In the genomic region with DNA sequence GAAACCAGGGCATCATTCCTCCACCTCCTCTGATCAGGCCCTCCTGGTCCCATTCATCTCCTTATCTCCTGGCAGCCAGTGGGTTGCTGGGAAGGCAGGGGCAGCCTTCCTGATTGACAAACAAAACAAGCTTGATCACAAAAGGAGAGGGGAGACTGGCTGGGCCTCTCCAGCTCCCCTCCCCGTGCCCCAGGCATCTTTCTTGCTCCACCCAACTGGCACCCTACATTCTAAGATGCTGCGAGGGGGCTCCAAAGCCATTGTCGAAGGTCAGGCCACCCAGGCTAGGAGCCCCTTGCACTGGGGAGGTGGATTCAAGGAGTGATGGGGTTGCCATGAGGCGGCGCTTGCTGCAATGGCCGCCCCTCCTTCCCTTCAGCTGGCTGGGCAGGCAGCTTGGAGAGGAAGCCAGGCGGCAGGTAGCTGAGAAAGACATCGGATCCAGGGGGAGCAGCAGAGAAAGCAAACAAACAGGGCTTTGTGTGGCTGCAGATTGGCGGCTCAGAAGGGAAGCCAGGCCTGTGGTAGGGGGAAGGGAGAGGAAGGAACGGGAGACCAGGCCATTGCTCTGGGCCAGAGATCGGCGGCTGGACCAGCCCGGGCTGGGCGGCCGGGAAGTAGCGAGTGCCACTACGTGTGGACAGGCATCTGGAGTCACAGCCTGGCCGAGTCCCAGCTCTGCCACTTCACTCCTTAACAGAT, we compare ENCODE assay signal across 8 cellular contexts. TPM values are rescaled to one million over a fixed set of nuclear protein-coding genes. Genes with fewer than 3 reads are reported as not detected.
DNase-seq lines count a peak whose midpoint lies in the region; ATAC-seq and TF ChIP-seq lines count a peak whose summit lies in the region.

No MANE protein-coding gene starts in this region.

- no peaks in the 10 kb centered on the region for H3K36me3 ChIP-seq in mammary epithelial cell (ENCODE audit: insufficient read depth, low read length)
- no peaks in the 10 kb centered on the region for H3K36me3 ChIP-seq in right lobe of liver
- no peaks in the 10 kb centered on the region for H3K36me3 ChIP-seq in testis (ENCODE audit: low read depth, missing control alignments)

- intact Hi-C loops in mammary epithelial cell (cut with micrococcal nuclease) (loop anchor here (2.0 to 5.0 kb wide), 2 partner anchors 35 to 144 kb away; a partner anchor contains a TSS), right lobe of liver (cut with DNase I) (no loop called here), testis (cut with DNase I; ENCODE audit: low total_unique reads) (no loop called here)

- H3K9me3 Mint-ChIP-seq in stimulated activated naive CD8-positive, alpha-beta T cell treated with anti-CD3 and anti-CD28 coated beads, Interleukin-15, Interleukin-2, amounts not matched to agents 100 ng/mL and 50 ng/mL, for 24 hours: no peaks in the 10 kb centered on the region

- H3K4me3 ChIP-seq in mammary epithelial cell (replicated peaks in 1 of 3; ENCODE audit: insufficient read depth in 1 of 3, low read depth in 2 of 3, low read length in 3 of 3) (peak overlapping the region in 2 of 3 experiments; percentile 13 to 57), right lobe of liver (peak overlapping the region in 2 of 3 donors; percentile 64 to 77), testis (peak overlapping the region in 1 of 2 donors; percentile 73)

- peak overlapping the region; percentile 67 for H3K9ac ChIP-seq in mammary epithelial cell (ENCODE audit: insufficient read depth, low read length)

- 2% methylated on average over 9 of the region's 18 CpGs for WGBS in mammary epithelial cell (ENCODE audit: low coverage, missing lambda C conversion rate)
- WGBS in right lobe of liver (ENCODE audit: insufficient coverage, low coverage, low lambda C conversion rate, missing lambda C conversion rate): 15% methylated on average over 9 of the region's 18 CpGs
- 30 to 37% methylated on average over 14 to 18 of the region's 18 CpGs for WGBS in testis, 2 donors

- H3K4me3 Mint-ChIP-seq in stimulated activated naive CD8-positive, alpha-beta T cell treated with anti-CD3 and anti-CD28 coated beads, Interleukin-15, Interleukin-2, amounts not matched to agents 100 ng/mL and 50 ng/mL, for 24 hours: peak overlapping the region; percentile 71

- ATAC-seq in stimulated activated naive CD8-positive, alpha-beta T cell treated with anti-CD3 and anti-CD28 coated beads, Interleukin-15, Interleukin-2, amounts not matched to agents 100 U/mL and 50 U/mL, for 24 hours: no peak
- peak; percentile 45 to 66 (median 51) for ATAC-seq in right lobe of liver
- no peak for ATAC-seq in GM21423 (IDR thresholded peaks at IDR 0.05; ENCODE audit: unreplicated experiment)

- no peaks in the 10 kb centered on the region for H3K36me3 Mint-ChIP-seq in stimulated activated naive CD8-positive, alpha-beta T cell treated with anti-CD3 and anti-CD28 coated beads, Interleukin-15, Interleukin-2, amounts not matched to agents 100 ng/mL and 50 ng/mL, for 24 hours (ENCODE audit: low read depth)

- no peak overlapping the region for H2AFZ ChIP-seq in mammary epithelial cell (ENCODE audit: low read depth, low read length)

- H3K4me1 Mint-ChIP-seq in stimulated activated naive CD8-positive, alpha-beta T cell treated with anti-CD3 and anti-CD28 coated beads, Interleukin-15, Interleukin-2, amounts not matched to agents 100 ng/mL and 50 ng/mL, for 24 hours (ENCODE audit: low read depth): peaks cover 76% of the 10 kb centered on the region

- H3K4me1 ChIP-seq in mammary epithelial cell (ENCODE audit: insufficient read depth, low read length) (peaks cover 77% of the 10 kb centered on the region), right lobe of liver (peaks cover 0 to 50% (median 20%) of the 10 kb centered on the region in 4 donors), testis (peaks cover 53% of the 10 kb centered on the region)

- TF ChIP-seq POLR2A in right lobe of liver (IDR thresholded peaks at IDR 0.05) (no peak), testis (IDR thresholded peaks at IDR 0.05) (no peak)

- peak in 1 of 2 donors; percentile 12 for TF ChIP-seq CTCF in mammary epithelial cell (conservative IDR thresholded peaks at IDR 0.05 in 1 of 2, IDR thresholded peaks at IDR 0.05 in 1 of 2; ENCODE audit: extremely low read depth in 1 of 2, insufficient read depth in 1 of 2, low read depth in 1 of 2, low read length in 2 of 2)
- TF ChIP-seq CTCF in right lobe of liver (IDR thresholded peaks at IDR 0.05): no peak
- no peak for TF ChIP-seq CTCF in testis (IDR thresholded peaks at IDR 0.05)

- H3K79me2 ChIP-seq in mammary epithelial cell (ENCODE audit: insufficient read depth, low read length): peaks cover 91% of the 10 kb centered on the region

- H3K9me3 ChIP-seq in mammary epithelial cell (replicated peaks; ENCODE audit: insufficient read depth, low read length) (no peaks in the 10 kb centered on the region), right lobe of liver (no peaks in the 10 kb centered on the region), testis (no peaks in the 10 kb centered on the region)

- no TSS peak for BruUV-seq in mammary epithelial cell (replicated peaks; lab: Mats Ljungman, UMichigan)

- CTCF ChIA-PET in mammary epithelial cell (lab: Charles Lee; ENCODE audit: low non-redundant PET): no interaction called here

- H4K20me1 ChIP-seq in mammary epithelial cell (ENCODE audit: insufficient read depth, low read length): no peaks in the 10 kb centered on the region

- peak overlapping the region; percentile 99 for H3K4me2 ChIP-seq in mammary epithelial cell (ENCODE audit: insufficient read depth, low read depth, low read length)

- H3K27me3 ChIP-seq in mammary epithelial cell (ENCODE audit: insufficient read depth, low read length) (no peaks in the 10 kb centered on the region), right lobe of liver (no peaks in the 10 kb centered on the region), testis (no peaks in the 10 kb centered on the region)

- no peaks in the 10 kb centered on the region for H3K27me3 Mint-ChIP-seq in stimulated activated naive CD8-positive, alpha-beta T cell treated with anti-CD3 and anti-CD28 coated beads, Interleukin-15, Interleukin-2, amounts not matched to agents 100 ng/mL and 50 ng/mL, for 24 hours

- dilution Hi-C loops in mammary epithelial cell (cut with HindIII; ENCODE audit: low sequenced_read_pairs): loop anchor here (5.0 kb wide), 1 partner anchor 74 kb away; no protein-coding TSS in a partner anchor

- H3K27ac Mint-ChIP-seq in stimulated activated naive CD8-positive, alpha-beta T cell treated with anti-CD3 and anti-CD28 coated beads, Interleukin-15, Interleukin-2, amounts not matched to agents 100 ng/mL and 50 ng/mL, for 24 hours: peak overlapping the region; percentile 97

- in situ Hi-C loops in mammary epithelial cell (cut with MboI; ENCODE audit: low sequenced_read_pairs in 2 of 2): loop anchor here in 1 of 2 donors (25.0 kb wide), 2 partner anchors 119 to 344 kb away; a partner anchor contains a TSS

- DNase-seq in stimulated activated naive CD8-positive, alpha-beta T cell treated with anti-CD3 and anti-CD28 coated beads, Interleukin-15, Interleukin-2, amounts not matched to agents 100 U/mL and 50 U/mL, for 24 hours: no peak
- DNase-seq in NCI-H748 treated with DMSO at 0.1 percent for 48 hours (lab: John Stamatoyannopoulos, UW): peak; percentile 87
- DNase-seq in mammary epithelial cell: peak; percentile 82
- peak; percentile 66 to 82 (median 70) for DNase-seq in right lobe of liver
- DNase-seq in testis: peak; percentile 52
- no peak for DNase-seq in stimulated activated CD4-positive, alpha-beta T cell treated with anti-CD3 and anti-CD28 coated beads, Interleukin-15, amount 100 ng/mL, for 24 hours

- peak overlapping the region; percentile 84 for H3K27ac ChIP-seq in mammary epithelial cell (ENCODE audit: insufficient read depth, low read depth, low read length)
- peak overlapping the region; percentile 63 to 95 (median 83) for H3K27ac ChIP-seq in right lobe of liver
- peak overlapping the region; percentile 91 to 98 for H3K27ac ChIP-seq in testis

RNA-seq across cellular contexts. Expression of a gene that starts 12.1 kb away (rescaled TPM):
- total RNA-seq in mammary epithelial cell (10 to 100 TPM; 23.8 to 41.9 TPM), right lobe of liver (10 to 100 TPM in 2 of 6 experiments, 1 to 10 TPM in 4; 6.1 to 14.5 (median 8.4) TPM), testis (10 to 100 TPM; 42.8 to 44.5 TPM)
- polyA plus RNA-seq in mammary epithelial cell (4.9 TPM), testis (ENCODE audit: insufficient read depth, low read depth, low replicate concordance) (17.5 TPM)
- polyA minus RNA-seq in mammary epithelial cell: 8.5 TPM

Comparison
In these comparisons a context has a peak if more than half of its experiments do, and no peak if none do; other contexts are left out.
1. ATAC-seq: peak in right lobe of liver (4 of 4); none in stimulated activated naive CD8-positive, alpha-beta T cell treated with anti-CD3 and anti-CD28 coated beads, Interleukin-15, Interleukin-2, amounts not matched to agents 100 U/mL and 50 U/mL, for 24 hours (single experiment) and GM21423 (single experiment).
2. DNase-seq: peak in NCI-H748 treated with DMSO at 0.1 percent for 48 hours (single experiment), mammary epithelial cell (single experiment), right lobe of liver (3 of 3) and testis (single experiment); none in stimulated activated naive CD8-positive, alpha-beta T cell treated with anti-CD3 and anti-CD28 coated beads, Interleukin-15, Interleukin-2, amounts not matched to agents 100 U/mL and 50 U/mL, for 24 hours (single experiment) and stimulated activated CD4-positive, alpha-beta T cell treated with anti-CD3 and anti-CD28 coated beads, Interleukin-15, amount 100 ng/mL, for 24 hours (single experiment).
3. Peak in every context shown above with its lines, with median percentiles within 50 percentile points of each other: H3K27ac ChIP-seq.